Comparison of ENCODE assay signal across 9 cellular contexts in genomic region chr10:50326757-50327701, GRCh38.
DNase-seq lines count a peak whose midpoint lies in the region; ATAC-seq and TF ChIP-seq lines count a peak whose summit lies in the region.
"Had no signal": no experiment of that assay in that cellular context is flagged by ENCODE, and none has a peak within 500 bp of the region (broad histone marks: within the 10 kb centered on the region; RNA-seq: fewer than 3 reads in every experiment).

No MANE protein-coding gene starts in this region.

- H3K9me3 ChIP-seq in AG04450 (ENCODE audit: control insufficient read depth, insufficient read depth, low read length) = no peaks in the 10 kb centered on the region

- TF ChIP-seq CTCF in AG04450 (IDR thresholded peaks at IDR 0.05; ENCODE audit: low read depth, low read length) = no peak

- POLR2A ChIA-PET in AG04450 (lab: Yijun Ruan, JAX) = no interaction called here

- no peak overlapping the region for H3K4me3 ChIP-seq in AG04450 (ENCODE audit: low read depth, low read length)

- H3K27ac ChIP-seq in AG04450 (ENCODE audit: low read depth, low read length) = peak overlapping the region; percentile 49

- CTCF ChIA-PET in AG04450 (lab: Charles Lee) = interaction anchor here (1.2 kb wide), 1 partner anchor 14 kb away, joined by 4 read pairs; no protein-coding TSS in a partner anchor

- ATAC-seq in GM21390 (IDR thresholded peaks at IDR 0.05; ENCODE audit: unreplicated experiment) = no peak

- no peak for DNase-seq in AG04450 (ENCODE audit: low read depth, low spot score)
- DNase-seq in LHCN-M2 (ENCODE audit: low read depth) = peak; percentile 71
- DNase-seq in dedifferentiated amniotic fluid mesenchymal stem cell (ENCODE audit: extremely low spot score) = peak; percentile 78
- DNase-seq in myocyte (ENCODE audit: low read depth) = peak; percentile 83
- no peak for DNase-seq in anterior cingulate cortex (lab: John Stamatoyannopoulos, UW)
- DNase-seq in retina = no peak
- no peak for DNase-seq in amygdala (lab: John Stamatoyannopoulos, UW)
- DNase-seq: midbrain had no signal

- no peaks in the 10 kb centered on the region for H3K27me3 ChIP-seq in AG04450 (ENCODE audit: control insufficient read depth, insufficient read depth, low read length)

Comparison
In these comparisons a context has a peak if more than half of its experiments do, and no peak if none do; other contexts are left out.
1. DNase-seq: peak in LHCN-M2 (single experiment), dedifferentiated amniotic fluid mesenchymal stem cell (single experiment) and myocyte (single experiment); none in AG04450 (single experiment), anterior cingulate cortex (0 of 58), retina (single experiment) and amygdala (0 of 56).